Comparison of ENCODE assay signal across 11 cellular contexts in the genomic region with DNA sequence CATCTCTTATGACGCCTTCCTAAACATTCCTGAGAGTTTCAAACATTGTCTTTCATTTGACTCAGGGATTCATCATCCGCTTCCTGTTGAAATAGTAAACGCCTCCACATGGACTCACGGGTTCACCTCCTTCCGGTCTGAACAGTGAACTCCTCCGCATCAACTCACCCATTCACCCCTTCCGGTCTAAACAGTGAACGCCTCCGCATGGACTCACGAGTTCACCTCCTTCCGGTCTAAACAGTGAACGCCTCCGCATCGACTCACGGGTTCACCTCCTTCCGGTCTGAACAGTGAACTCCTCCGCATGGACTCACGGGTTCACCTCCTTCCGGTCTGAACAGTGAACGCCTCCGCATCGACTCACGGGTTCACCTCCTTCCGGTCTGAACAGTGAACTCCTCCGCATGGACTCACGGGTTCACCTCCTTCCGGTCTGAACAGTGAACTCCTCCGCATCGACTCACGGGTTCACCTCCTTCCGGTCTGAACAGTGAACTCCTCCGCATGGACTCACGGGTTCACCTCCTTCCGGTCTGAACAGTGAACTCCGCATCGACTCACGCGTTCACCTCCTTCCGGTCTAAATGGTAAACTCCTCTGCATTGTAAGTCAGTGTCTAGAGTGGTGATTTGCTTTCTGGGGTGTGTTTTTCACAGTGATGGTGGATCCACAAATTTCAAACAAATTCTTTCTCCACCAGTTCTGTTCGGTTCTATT. TPM values are rescaled to one million over a fixed set of nuclear protein-coding genes. Genes with fewer than 3 reads are reported as not detected.
DNase-seq lines count a peak whose midpoint lies in the region; ATAC-seq, FAIRE-seq and TF ChIP-seq lines count a peak whose summit lies in the region.
"Not testable (repeated sequence)": the region's sequence is repeated elsewhere in the genome, so short reads cannot be mapped to it uniquely, and the experiment has no call there.
"Had no signal": no experiment of that assay in that cellular context is flagged by ENCODE, and none has a peak within 500 bp of the region (broad histone marks: within the 10 kb centered on the region; RNA-seq: fewer than 3 reads in every experiment).

No MANE protein-coding gene starts in this region.

- H2AK9ac ChIP-seq in IMR-90 (replicated peaks; ENCODE audit: low read depth, low read length, poor library complexity): not testable (repeated sequence)

- not testable (repeated sequence) for H3K27me3 Mint-ChIP-seq in nephron progenitor cell (ENCODE audit: low read depth, poor library complexity)

- not testable (repeated sequence) for TF ChIP-seq EP300 in K562 (IDR thresholded peaks at IDR 0.05; ENCODE audit: low read length)

- CTCF ChIA-PET in IMR-90 (lab: Yijun Ruan, JAX); K562 (lab: Yijun Ruan, JAX; ENCODE audit: low intra/inter-chr PET ratio): not testable (repeated sequence)

- intact Hi-C loops in IMR-90 (cut with micrococcal nuclease); K562 (cut with micrococcal nuclease): not testable (repeated sequence)

- H3K4me3 Mint-ChIP-seq in nephron progenitor cell: not testable (repeated sequence)

- H3K23ac ChIP-seq in IMR-90 (ENCODE audit: low read depth, low read length): not testable (repeated sequence)

- H3K4me1 Mint-ChIP-seq in nephron progenitor cell: not testable (repeated sequence)

- H3K27me3 ChIP-seq in IMR-90 (ENCODE audit: control insufficient read depth, insufficient read depth, low read length); K562 (ENCODE audit: control insufficient read depth in 2 of 2, insufficient read depth in 2 of 2, low read length in 2 of 2): not testable (repeated sequence)

- H3K9me3 Mint-ChIP-seq in nephron progenitor cell: peaks cover 22% of the 10 kb centered on the region

- POLR2A ChIA-PET in IMR-90 (lab: Charles Lee; ENCODE audit: unreplicated experiment); K562 (lab: Yijun Ruan, JAX): not testable (repeated sequence)

- not testable (repeated sequence) for H2AK5ac ChIP-seq in IMR-90 (ENCODE audit: low read depth, low read length)

- not testable (repeated sequence) for BruUV-seq in IMR-90 (replicated peaks; lab: Mats Ljungman, UMichigan); K562 (replicated peaks; lab: Mats Ljungman, UMichigan)

- not testable (repeated sequence) for H4K91ac ChIP-seq in IMR-90 (ENCODE audit: insufficient read depth, low read depth, low read length)

- H3K79me2 ChIP-seq in K562 (ENCODE audit: control insufficient read depth, insufficient read depth, low read length): not testable (repeated sequence)

- H2BK120ac ChIP-seq in IMR-90 (ENCODE audit: low read depth, low read length): not testable (repeated sequence)

- peak overlapping the region; percentile 68 for H3K27ac Mint-ChIP-seq in nephron progenitor cell

- H4K20me1 ChIP-seq in IMR-90 (ENCODE audit: insufficient read depth, low read length); K562 (replicated peaks; ENCODE audit: control insufficient read depth, insufficient read depth, low read length): not testable (repeated sequence)

- not testable (repeated sequence) for H2BK5ac ChIP-seq in IMR-90 (ENCODE audit: low read depth, low read length, poor library complexity, severe bottlenecking)

- not testable (repeated sequence) for TF ChIP-seq CTCF in IMR-90 (conservative IDR thresholded peaks at IDR 0.05; ENCODE audit: low read depth, low read length); K562 (IDR thresholded peaks at IDR 0.05 in 2 of 3, conservative IDR thresholded peaks at IDR 0.05 in 1 of 3; ENCODE audit: insufficient read depth in 2 of 3, low read depth in 1 of 3, low read length in 3 of 3); epithelial cell of esophagus (IDR thresholded peaks at IDR 0.05; ENCODE audit: insufficient read depth, low read depth, low read length, missing control alignments); nephron progenitor cell (IDR thresholded peaks at IDR 0.05)

- not testable (repeated sequence) for H3K79me1 ChIP-seq in IMR-90 (ENCODE audit: low read depth in 1 of 2, low read length in 2 of 2)

- not testable (repeated sequence) for H3K9me1 ChIP-seq in IMR-90 (ENCODE audit: insufficient read depth, low read length); K562 (ENCODE audit: control insufficient read depth, insufficient read depth, low read length)

- H3K4me3 ChIP-seq in IMR-90 (ENCODE audit: insufficient read depth, low read depth, low read length); K562; epithelial cell of esophagus (ENCODE audit: low read length): not testable (repeated sequence)

- dilution Hi-C loops in IMR-90 (cut with HindIII; ENCODE audit: low sequenced_read_pairs, unreplicated experiment): not testable (repeated sequence)

- not testable (repeated sequence) for H3K4me1 ChIP-seq in IMR-90 (ENCODE audit: control insufficient read depth, insufficient read depth, low read length); K562 (replicated peaks in 1 of 2; ENCODE audit: control insufficient read depth in 2 of 2, insufficient read depth in 2 of 2, low read length in 2 of 2)

- not testable (repeated sequence) for TF ChIP-seq RAD21 in IMR-90 (IDR thresholded peaks at IDR 0.05; ENCODE audit: low read length); K562 (CRISPR knock-in tag; conservative IDR thresholded peaks at IDR 0.05 in 1 of 2, IDR thresholded peaks at IDR 0.05 in 1 of 2)

- H3K56ac ChIP-seq in IMR-90 (ENCODE audit: extremely low read depth, insufficient read depth, low read length): not testable (repeated sequence)

- not testable (repeated sequence) for ATAC-seq in IMR-90 (ENCODE audit: low read depth); K562

- H4K5ac ChIP-seq in IMR-90 (ENCODE audit: low read depth, low read length): not testable (repeated sequence)

- 89% methylated on average over 3 of the region's 40 CpGs; no CpG with 5 or more reads in 1 of the 2 experiments for WGBS in IMR-90 (ENCODE audit: extremely low coverage in 2 of 2, insufficient read length in 1 of 2), 2 experiments
- 14% methylated on average over 34 of the region's 40 CpGs for WGBS in K562 (ENCODE audit: insufficient coverage, low coverage, missing lambda C conversion rate)

- H3K4me2 ChIP-seq in IMR-90 (ENCODE audit: low read depth, low read length); K562 (ENCODE audit: insufficient read depth, low read length): not testable (repeated sequence)

- H3K9me3 ChIP-seq in IMR-90 (ENCODE audit: control insufficient read depth, insufficient read depth, low read length); K562 (replicated peaks; ENCODE audit: control insufficient read depth, insufficient read depth, low read depth, low read length): not testable (repeated sequence)

- DNase-seq in COLO829 (ENCODE audit: low spot score) (peak; percentile 86), HCEC 1CT (peak; percentile 36), IMR-90 (peak; percentile 46), RKO (ENCODE audit: low spot score) (peak; percentile 59), K562 (ENCODE audit: extremely low read depth in 1 of 4, low spot score in 3 of 4) (peak in 1 of 4 experiments; percentile 33), epithelial cell of esophagus (ENCODE audit: low read depth) (peak; percentile 7)
- not testable (repeated sequence) for DNase-seq in nephron progenitor cell

- H2BK20ac ChIP-seq in IMR-90 (ENCODE audit: low read depth, low read length): not testable (repeated sequence)

- not testable (repeated sequence) for H3K14ac ChIP-seq in IMR-90 (replicated peaks; ENCODE audit: low read depth, low read length)

- not testable (repeated sequence) for TF ChIP-seq POLR2A in IMR-90 (IDR thresholded peaks at IDR 0.05; ENCODE audit: low read depth, low read length); K562 (conservative IDR thresholded peaks at IDR 0.05)

- not testable (repeated sequence) for H3K4ac ChIP-seq in IMR-90 (ENCODE audit: low read depth, low read length)

- not testable (repeated sequence) for H2BK15ac ChIP-seq in IMR-90 (ENCODE audit: low read depth, low read length)

- not testable (repeated sequence) for H4K8ac ChIP-seq in IMR-90 (ENCODE audit: low read depth in 2 of 2, low read length in 2 of 2)

- in situ Hi-C loops in IMR-90 (cut with MboI; ENCODE audit: low sequenced_read_pairs); K562 (cut with MboI): not testable (repeated sequence)

- not testable (repeated sequence) for FAIRE-seq in K562 (lab: Jason Lieb, UNC)

- H3K27ac ChIP-seq in IMR-90 (ENCODE audit: insufficient read depth, low read length); K562 (ENCODE audit: extremely low read depth, low read depth, low read length): not testable (repeated sequence)

- not testable (repeated sequence) for H3K9ac ChIP-seq in IMR-90 (ENCODE audit: low read depth, low read length); K562 (ENCODE audit: insufficient read depth in 1 of 2, low read depth in 2 of 2, low read length in 2 of 2)

- H3K36me3 ChIP-seq in IMR-90 (ENCODE audit: control insufficient read depth, insufficient read depth, low read length); K562 (ENCODE audit: control insufficient read depth, insufficient read depth, low read length): not testable (repeated sequence)

- not testable (repeated sequence) for H2AFZ ChIP-seq in IMR-90 (replicated peaks; ENCODE audit: low read length, poor library complexity); K562 (ENCODE audit: low read depth, low read length)

- H3K36me3 Mint-ChIP-seq in nephron progenitor cell (ENCODE audit: low read depth): not testable (repeated sequence)

- not testable (repeated sequence) for H3K18ac ChIP-seq in IMR-90 (ENCODE audit: low read depth, low read length)

RNA-seq across cellular contexts. Expression of a gene that starts 20.4 kb away (rescaled TPM):
- total RNA-seq in IMR-90 (2012; rRNA removed) (not detected in 2 replicates), K562 (2014; rRNA removed) (not detected in 2 replicates), K562 (2014; rRNA removed; fragmentation: Illumina TruSeq; extraction: Trizol) (not detected in 2 replicates), K562 (2015; rRNA removed; fragmentation: Illumina TruSeq; extraction: Trizol) (not detected in 2 replicates), K562 (2021) (not detected in 2 replicates)
- polyA plus RNA-seq in IMR-90 (2012; rRNA removed) (not detected in 2 replicates), K562 (2011; rRNA removed) (not detected in 2 replicates), K562 (2014; fragmentation: Illumina TruSeq; extraction: Trizol) (not detected in 2 replicates), K562 (2014; fragmentation: Nextera tagmentation; extraction: Ambion mirVana) (under 1 TPM in 1 of 2 experiments, not detected in 1; 0.10 TPM), K562 (2014; rRNA removed) (not detected in 2 replicates)
- polyA plus RNA-seq in IMR-90 (2012; cell fraction: cytosol; rRNA removed): not detected in 2 replicates
- not detected in 2 replicates for polyA plus RNA-seq in IMR-90 (2012; cell fraction: nucleus; rRNA removed; ENCODE audit: low replicate concordance)
- total RNA-seq in K562 (2011; cell fraction: chromatin; rRNA removed; ENCODE audit: low replicate concordance): not detected in 2 replicates
- not detected in 2 replicates for total RNA-seq in K562 (2011; cell fraction: nucleolus; rRNA removed)
- not detected in 2 replicates for total RNA-seq in K562 (2011; cell fraction: nucleoplasm; rRNA removed)
- polyA plus RNA-seq in K562 (2011; cell fraction: cytosol; rRNA removed): not detected in 2 replicates
- polyA plus RNA-seq in K562 (2011; cell fraction: nucleus; rRNA removed): not detected in 2 replicates
- polyA plus RNA-seq in K562 (2012): 0.10 TPM in 1 of 2 replicates, not detected in the other
- not detected in 2 replicates for polyA minus RNA-seq in K562 (2011; rRNA and poly(A)+ RNA removed)
- polyA minus RNA-seq in K562 (2011; cell fraction: cytosol; rRNA and poly(A)+ RNA removed): not detected in 2 replicates
- polyA minus RNA-seq in K562 (2011; cell fraction: nucleus; rRNA and poly(A)+ RNA removed): not detected in 2 replicates
- total RNA-seq: CD4-positive, alpha-beta memory T cell; HepG2; HT-29 had no signal
- polyA plus RNA-seq: AG04450; CD4-positive, alpha-beta memory T cell; HepG2 had no signal

RNA-seq across cellular contexts. Expression of a gene that starts 50.3 kb away (rescaled TPM):
- total RNA-seq in IMR-90 (2012; rRNA removed) (0.18 and 0.28 TPM in 2 replicates), K562 (2014; rRNA removed) (0.12 TPM in 1 of 2 replicates, not detected in the other), K562 (2014; rRNA removed; fragmentation: Illumina TruSeq; extraction: Trizol) (not detected in 2 replicates), K562 (2015; rRNA removed; fragmentation: Illumina TruSeq; extraction: Trizol) (not detected in 2 replicates), K562 (2021) (0.18 TPM in 1 of 2 replicates, not detected in the other)
- polyA plus RNA-seq in IMR-90 (2012; rRNA removed) (0.10 and 0.21 TPM in 2 replicates), K562 (2011; rRNA removed) (not detected in 2 replicates), K562 (2014; fragmentation: Illumina TruSeq; extraction: Trizol) (not detected in 2 replicates), K562 (2014; fragmentation: Nextera tagmentation; extraction: Ambion mirVana) (under 1 TPM in 1 of 2 experiments, not detected in 1; 0.03 TPM), K562 (2014; rRNA removed) (0.16 TPM in 1 of 2 replicates, not detected in the other)
- 0.09 and 0.11 TPM in 2 replicates for polyA plus RNA-seq in IMR-90 (2012; cell fraction: cytosol; rRNA removed)
- 0.69 and 0.76 TPM in 2 replicates for polyA plus RNA-seq in IMR-90 (2012; cell fraction: nucleus; rRNA removed; ENCODE audit: low replicate concordance)
- total RNA-seq in K562 (2011; cell fraction: chromatin; rRNA removed; ENCODE audit: low replicate concordance): not detected in 2 replicates
- not detected in 2 replicates for total RNA-seq in K562 (2011; cell fraction: nucleolus; rRNA removed)
- not detected in 2 replicates for total RNA-seq in K562 (2011; cell fraction: nucleoplasm; rRNA removed)
- polyA plus RNA-seq in K562 (2011; cell fraction: cytosol; rRNA removed): 0.04 TPM in 1 of 2 replicates, not detected in the other
- 0.08 TPM in 1 of 2 replicates, not detected in the other for polyA plus RNA-seq in K562 (2011; cell fraction: nucleus; rRNA removed)
- 0.05 and 0.29 TPM in 2 replicates for polyA plus RNA-seq in K562 (2012)
- not detected in 2 replicates for polyA minus RNA-seq in K562 (2011; rRNA and poly(A)+ RNA removed)
- polyA minus RNA-seq in K562 (2011; cell fraction: cytosol; rRNA and poly(A)+ RNA removed): 3.3 TPM in 1 of 2 replicates, not detected in the other
- not detected in 2 replicates for polyA minus RNA-seq in K562 (2011; cell fraction: nucleus; rRNA and poly(A)+ RNA removed)
- total RNA-seq: CD4-positive, alpha-beta memory T cell; HepG2; HT-29 had no signal
- polyA plus RNA-seq: CD4-positive, alpha-beta memory T cell; HepG2 had no signal
